Comparison of ENCODE assay signal across 1 cellular context in genomic region chr19:513368-514165, GRCh38.
TF ChIP-seq lines count a peak whose summit lies in the region.

No MANE protein-coding gene starts in this region.

TF ChIP-seq in A549, 52 proteins besides CTCF, POLR2A, EP300 and RAD21 (continued from another document):
- no peak for TF ChIP-seq HMGXB4 (CRISPR knock-in tag; IDR thresholded peaks at IDR 0.05; ENCODE audit: borderline replicate concordance)
